In the genomic region with DNA sequence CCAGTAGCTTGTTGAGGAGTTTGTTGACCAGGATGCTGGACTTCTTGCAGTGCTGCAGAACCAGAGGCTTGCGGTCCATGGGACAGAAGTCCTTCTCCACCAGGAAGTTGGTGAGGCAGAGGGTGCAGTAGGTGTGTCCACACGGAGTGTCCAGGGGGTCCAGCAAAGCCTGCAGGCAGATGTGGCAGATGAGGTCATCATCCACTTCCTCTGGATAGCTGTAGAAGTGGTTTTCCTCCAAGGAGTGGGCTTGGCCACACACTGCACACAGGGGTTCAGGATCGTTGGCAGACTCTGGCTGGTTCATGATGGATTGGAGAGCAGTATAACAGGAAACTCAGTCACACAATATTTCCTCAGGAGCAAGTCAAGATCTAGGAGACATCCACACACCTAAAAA, we compare ENCODE assay signal across 12 cellular contexts. TPM values are rescaled to one million over a fixed set of nuclear protein-coding genes. Genes with fewer than 3 reads are reported as not detected.
"Had no signal": no experiment of that assay in that cellular context is flagged by ENCODE, and none has a peak within 500 bp of the region (broad histone marks: within the 10 kb centered on the region; RNA-seq: fewer than 3 reads in every experiment).

No MANE protein-coding gene starts in this region.

- H3K4me1 Mint-ChIP-seq: activated CD4-positive, alpha-beta memory T cell treated with anti-CD3 and anti-CD28 coated beads, Interleukin-2, amount 10 ng/mL, durations not matched to agents 7 days and 5 days; activated CD4-positive, alpha-beta T cell treated with anti-CD3 and anti-CD28 coated beads for 36 hours; activated naive CD4-positive, alpha-beta T cell treated with anti-CD3 and anti-CD28 coated beads, Interleukin-2, amount 50 U/mL, for 24 hours; neural crest cell had no signal

- H3K36me3 Mint-ChIP-seq: activated naive CD4-positive, alpha-beta T cell treated with anti-CD3 and anti-CD28 coated beads, Interleukin-2, amount 50 U/mL, for 24 hours had no signal

- H3K36me3 ChIP-seq: adrenal gland, spleen, thoracic aorta had no signal

- H3K27ac ChIP-seq: adrenal gland, hepatocyte, spleen, thoracic aorta had no signal

- H3K27me3 Mint-ChIP-seq: activated CD4-positive, alpha-beta memory T cell treated with anti-CD3 and anti-CD28 coated beads, Interleukin-2, amount 10 ng/mL, durations not matched to agents 7 days and 5 days; activated CD4-positive, alpha-beta T cell treated with anti-CD3 and anti-CD28 coated beads for 36 hours; activated naive CD4-positive, alpha-beta T cell treated with anti-CD3 and anti-CD28 coated beads, Interleukin-2, amount 50 U/mL, for 24 hours; activated T-cell treated with anti-CD3 and anti-CD28 coated beads, Interleukin-2, amount 50 U/mL, for 24 hours had no signal

- DNase-seq: activated CD4-positive, alpha-beta memory T cell treated with anti-CD3 and anti-CD28 coated beads, Interleukin-2, amount 10 ng/mL, durations not matched to agents 7 days and 5 days; activated CD4-positive, alpha-beta T cell treated with anti-CD3 and anti-CD28 coated beads for 36 hours; activated effector memory CD4-positive, alpha-beta T cell treated with Interleukin-2 at 50 U/mL for 16 hours; activated T-cell treated with anti-CD3 and anti-CD28 coated beads, Interleukin-2, amount 50 U/mL, for 24 hours; adrenal gland; islet precursor cell; spleen; stimulated activated CD4-positive, alpha-beta T cell treated with anti-CD3 and anti-CD28 coated beads, Interleukin-1b, Interleukin-23, amount 100 ng/mL, for 48 hours had no signal

- H3K4me3 ChIP-seq: adrenal gland, hepatocyte, spleen, thoracic aorta had no signal

- H2AFZ ChIP-seq: hepatocyte had no signal

- H3K9me3 Mint-ChIP-seq: activated CD4-positive, alpha-beta memory T cell treated with anti-CD3 and anti-CD28 coated beads, Interleukin-2, amount 10 ng/mL, durations not matched to agents 7 days and 5 days; activated naive CD4-positive, alpha-beta T cell treated with anti-CD3 and anti-CD28 coated beads, Interleukin-2, amount 50 U/mL, for 24 hours; activated T-cell treated with anti-CD3 and anti-CD28 coated beads, Interleukin-2, amount 50 U/mL, for 24 hours; neural crest cell had no signal

- H3K9me3 ChIP-seq: adrenal gland, thoracic aorta had no signal

- H3K27ac Mint-ChIP-seq: activated CD4-positive, alpha-beta memory T cell treated with anti-CD3 and anti-CD28 coated beads, Interleukin-2, amount 10 ng/mL, durations not matched to agents 7 days and 5 days; activated CD4-positive, alpha-beta T cell treated with anti-CD3 and anti-CD28 coated beads for 36 hours; activated naive CD4-positive, alpha-beta T cell treated with anti-CD3 and anti-CD28 coated beads, Interleukin-2, amount 50 U/mL, for 24 hours; activated T-cell treated with anti-CD3 and anti-CD28 coated beads, Interleukin-2, amount 50 U/mL, for 24 hours had no signal

- H3K4me1 ChIP-seq: adrenal gland had no signal

- H3K4me3 Mint-ChIP-seq: activated CD4-positive, alpha-beta memory T cell treated with anti-CD3 and anti-CD28 coated beads, Interleukin-2, amount 10 ng/mL, durations not matched to agents 7 days and 5 days; activated CD4-positive, alpha-beta T cell treated with anti-CD3 and anti-CD28 coated beads for 36 hours; activated naive CD4-positive, alpha-beta T cell treated with anti-CD3 and anti-CD28 coated beads, Interleukin-2, amount 50 U/mL, for 24 hours; activated T-cell treated with anti-CD3 and anti-CD28 coated beads, Interleukin-2, amount 50 U/mL, for 24 hours; neural crest cell had no signal

- H3K27me3 ChIP-seq: adrenal gland, hepatocyte, spleen had no signal

- H3K4me2 ChIP-seq: hepatocyte had no signal

RNA-seq across cellular contexts. Expression of a gene that starts 17.6 kb away (rescaled TPM):
- total RNA-seq: activated CD4-positive, alpha-beta memory T cell treated with anti-CD3 and anti-CD28 coated beads, Interleukin-2, amount 10 ng/mL, durations not matched to agents 7 days and 5 days; activated CD4-positive, alpha-beta T cell treated with anti-CD3 and anti-CD28 coated beads for 36 hours; neural crest cell had no signal
